In genomic region chr11:8442301-8442700, GRCh38 we compare ENCODE assay signal across 1 cellular context.
TF ChIP-seq lines count a peak whose summit lies in the region.

No MANE protein-coding gene starts in this region.

TF ChIP-seq in H1, 55 proteins besides CTCF, POLR2A, EP300 and RAD21:
- peak; percentile 40; the same call in 1 of the 2 replicates for TF ChIP-seq BACH1 (IDR thresholded peaks at IDR 0.05; ENCODE audit: low read length)
- TF ChIP-seq MAFK (IDR thresholded peaks at IDR 0.05; ENCODE audit: low read depth, low read length), result 0 out of 2 replicates have a peak, but pooled peaks have one; percentile 40
- TF ChIP-seq ZNF274 (IDR thresholded peaks at IDR 0.05; ENCODE audit: borderline replicate concordance, extremely low read depth, low read length), result no peak
